In the genomic region with DNA sequence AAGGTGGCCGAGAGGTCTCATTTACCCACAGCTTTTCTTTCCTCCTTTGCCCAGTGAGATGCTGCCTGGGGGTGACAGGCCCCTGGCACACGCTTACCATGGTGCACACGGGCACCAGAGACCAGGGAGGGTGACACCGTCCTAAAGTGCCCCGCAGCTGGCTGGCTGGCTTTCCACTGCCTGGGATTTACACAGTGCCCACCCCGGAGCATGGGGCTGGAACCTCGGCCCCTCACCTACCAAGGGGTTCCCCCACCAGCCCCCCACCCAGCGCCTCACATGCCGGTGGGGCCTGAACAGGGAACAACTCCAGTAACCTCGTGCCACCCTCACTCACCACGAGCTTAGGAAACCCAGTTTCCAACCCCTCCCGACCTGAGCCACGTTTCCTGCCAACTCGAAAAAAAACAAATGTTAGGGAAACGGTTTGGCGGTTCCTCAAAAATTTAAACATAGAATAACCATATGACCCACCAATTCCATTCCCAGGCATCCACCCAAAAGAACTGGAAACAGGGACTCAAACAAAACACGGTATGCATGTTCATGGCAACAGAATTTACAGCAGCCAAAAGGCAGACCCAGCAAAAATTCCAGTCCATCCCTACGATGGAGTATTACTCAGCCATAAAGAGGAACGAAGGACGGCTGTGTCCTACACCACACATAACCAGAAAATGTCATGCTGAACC, we compare ENCODE assay signal across 9 cellular contexts.
DNase-seq lines count a peak whose midpoint lies in the region; ATAC-seq and TF ChIP-seq lines count a peak whose summit lies in the region.
"Had no signal": no experiment of that assay in that cellular context is flagged by ENCODE, and none has a peak within 500 bp of the region (broad histone marks: within the 10 kb centered on the region; RNA-seq: fewer than 3 reads in every experiment).

No MANE protein-coding gene starts in this region.

- DNase-seq in HCEC 1CT (peak; percentile 54), body of pancreas (peak in 1 of 4 donors; percentile 40), hepatic stellate cell (ENCODE audit: low spot score) (peak; percentile 52), stomach (no peak), GM19240 (ENCODE audit: insufficient read length, low spot score) (no peak), OCI-M1 (lab: John Stamatoyannopoulos, UW) (no peak), BE2C (no peak)
- DNase-seq in natural killer cell treated with Interleukin-12 subunit alpha and Interleukin-12 subunit beta and Interleukin-15 and Interleukin-18, amount 100 ng/mL, for 72 hours (ENCODE audit: low spot score) = no peak
- DNase-seq: activated B cell treated with CpG ODN at 0.5 μM for 24 hours had no signal

- H3K27me3 Mint-ChIP-seq in natural killer cell treated with Interleukin-12 subunit alpha and Interleukin-12 subunit beta and Interleukin-15 and Interleukin-18, amount 100 ng/mL, for 72 hours = no peaks in the 10 kb centered on the region
- H3K27me3 Mint-ChIP-seq: activated B cell treated with CpG ODN at 0.5 μM for 24 hours had no signal

- H3K27ac ChIP-seq in body of pancreas (peak overlapping the region; percentile 73 to 84 (median 80)), stomach (peak overlapping the region; percentile 37 to 75 (median 65))

- H3K27me3 ChIP-seq in body of pancreas (no peaks in the 10 kb centered on the region), stomach (no peaks in the 10 kb centered on the region), BE2C (no peaks in the 10 kb centered on the region)

- intact Hi-C loops in body of pancreas (cut with DNase I) (loop anchor here (10.0 kb wide), 1 partner anchor 124 kb away; no protein-coding TSS in a partner anchor), stomach (cut with DNase I; ENCODE audit: low total_unique reads) (no loop called here)

- no peak overlapping the region for H3K27ac Mint-ChIP-seq in natural killer cell treated with Interleukin-12 subunit alpha and Interleukin-12 subunit beta and Interleukin-15 and Interleukin-18, amount 100 ng/mL, for 72 hours
- H3K27ac Mint-ChIP-seq: activated B cell treated with CpG ODN at 0.5 μM for 24 hours had no signal

- H3K4me3 ChIP-seq in body of pancreas (no peak overlapping the region), stomach (no peak overlapping the region), BE2C (ENCODE audit: low read depth, low read length) (no peak overlapping the region)

- TF ChIP-seq EP300 in stomach (IDR thresholded peaks at IDR 0.05) = no peak

- peaks cover 22 to 34% of the 10 kb centered on the region in 2 donors for H3K4me1 Mint-ChIP-seq in natural killer cell treated with Interleukin-12 subunit alpha and Interleukin-12 subunit beta and Interleukin-15 and Interleukin-18, amount 100 ng/mL, for 72 hours (ENCODE audit: low read depth in 2 of 2)

- H3K9me3 ChIP-seq in body of pancreas (no peaks in the 10 kb centered on the region), stomach (no peaks in the 10 kb centered on the region), BE2C (no peaks in the 10 kb centered on the region)

- peak; percentile 5 for ATAC-seq in body of pancreas
- ATAC-seq in natural killer cell treated with Interleukin-12 subunit alpha and Interleukin-12 subunit beta and Interleukin-15 and Interleukin-18, amount 100 ng/mL, for 72 hours = no peak

- WGBS in body of pancreas, 2 donors = 17 to 23% methylated on average over 16 to 20 of the region's 20 CpGs
- 26 to 35% (median 32%) methylated on average over 16 to 20 of the region's 20 CpGs for WGBS in stomach, 5 donors

- H3K36me3 ChIP-seq in body of pancreas (replicated peaks in 1 of 2; ENCODE audit: insufficient read depth in 1 of 2, low read depth in 2 of 2) (no peaks in the 10 kb centered on the region), stomach (peaks cover 10 to 21% (median 20%) of the 10 kb centered on the region in 4 donors), BE2C (peaks cover 17% of the 10 kb centered on the region)

- peaks cover 72% of the 10 kb centered on the region for H3K4me1 ChIP-seq in body of pancreas
- peaks cover 33 to 74% (median 61%) of the 10 kb centered on the region in 4 donors for H3K4me1 ChIP-seq in stomach
- no peaks in the 10 kb centered on the region for H3K4me1 ChIP-seq in BE2C

- no peaks in the 10 kb centered on the region for H3K9me3 Mint-ChIP-seq in natural killer cell treated with Interleukin-12 subunit alpha and Interleukin-12 subunit beta and Interleukin-15 and Interleukin-18, amount 100 ng/mL, for 72 hours
- H3K9me3 Mint-ChIP-seq: activated B cell treated with CpG ODN at 0.5 μM for 24 hours had no signal

- H3K4me3 Mint-ChIP-seq in natural killer cell treated with Interleukin-12 subunit alpha and Interleukin-12 subunit beta and Interleukin-15 and Interleukin-18, amount 100 ng/mL, for 72 hours = no peak overlapping the region
- H3K4me3 Mint-ChIP-seq: activated B cell treated with CpG ODN at 0.5 μM for 24 hours had no signal

- no peak for TF ChIP-seq CTCF in body of pancreas (IDR thresholded peaks at IDR 0.05)
- no peak for TF ChIP-seq CTCF in stomach (IDR thresholded peaks at IDR 0.05)
- no peak for TF ChIP-seq CTCF in BE2C (IDR thresholded peaks at IDR 0.05; ENCODE audit: low read depth, low read length)

- H3K36me3 Mint-ChIP-seq in natural killer cell treated with Interleukin-12 subunit alpha and Interleukin-12 subunit beta and Interleukin-15 and Interleukin-18, amount 100 ng/mL, for 72 hours = no peaks in the 10 kb centered on the region

- TF ChIP-seq POLR2A in body of pancreas (IDR thresholded peaks at IDR 0.05) (no peak), stomach (IDR thresholded peaks at IDR 0.05) (no peak)

Comparison
In these comparisons a context has a peak if more than half of its experiments do, and no peak if none do; other contexts are left out.
1. DNase-seq: peak in HCEC 1CT (single experiment) and hepatic stellate cell (single experiment); none in stomach (single experiment), GM19240 (single experiment), natural killer cell treated with Interleukin-12 subunit alpha and Interleukin-12 subunit beta and Interleukin-15 and Interleukin-18, amount 100 ng/mL, for 72 hours (single experiment), OCI-M1 (single experiment) and BE2C (single experiment).